8 cellular contexts compared by ENCODE assay signal in the genomic region with DNA sequence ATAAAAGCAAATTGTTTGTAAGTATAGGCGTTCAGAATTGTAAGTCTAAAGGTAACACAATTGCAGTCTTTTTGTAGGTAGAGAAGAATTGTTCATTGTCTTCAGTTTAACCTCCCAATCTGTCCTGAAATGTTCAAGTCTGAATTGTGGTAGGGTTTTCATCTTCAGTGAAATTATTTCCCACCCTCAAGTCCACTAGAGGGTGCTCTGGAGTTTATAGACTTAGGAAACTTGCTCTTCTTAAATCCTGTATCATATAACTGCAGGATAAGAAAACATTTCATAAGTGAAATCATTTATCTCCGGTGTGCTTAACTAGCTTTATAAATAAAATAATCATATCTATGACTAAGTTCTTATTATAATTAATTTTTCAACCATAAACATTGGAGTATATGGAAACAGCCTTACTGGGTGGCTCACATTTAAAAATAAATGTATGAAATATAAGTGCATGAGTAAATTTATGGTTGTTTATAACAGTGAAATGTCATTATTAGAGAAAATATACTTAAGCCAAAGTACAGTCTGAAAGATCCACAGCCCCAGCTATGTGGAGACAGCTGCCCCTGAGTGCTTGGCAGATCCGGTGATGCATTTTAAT.
DNase-seq lines count a peak whose midpoint lies in the region; TF ChIP-seq lines count a peak whose summit lies in the region.

No MANE protein-coding gene starts in this region.

- H3K9me3 ChIP-seq in MM.1S (replicated peaks; ENCODE audit: insufficient read depth, low read length) = no peaks in the 10 kb centered on the region

- H3K36me3 ChIP-seq in MM.1S (replicated peaks; ENCODE audit: insufficient read depth, low read length) = peaks cover 10% of the 10 kb centered on the region; the same call in 1 of the 2 replicates

- no peak overlapping the region for H3K4me3 ChIP-seq in MM.1S (ENCODE audit: low read length)

- no peaks in the 10 kb centered on the region for H3K4me1 ChIP-seq in MM.1S (ENCODE audit: low read length)

- DNase-seq in NCI-H82 (lab: John Stamatoyannopoulos, UW) = peak; percentile 64
- no peak for DNase-seq in NCI-H82 treated with DMSO at 0.1 percent for 48 hours (lab: John Stamatoyannopoulos, UW; ENCODE audit: unreplicated experiment)
- DNase-seq in MM.1S = peak; percentile 46
- peak; percentile 12 for DNase-seq in SKM-1 (lab: John Stamatoyannopoulos, UW; ENCODE audit: unreplicated experiment)
- DNase-seq in fibroblast of gingiva (ENCODE audit: low read depth) = peak; percentile 56
- DNase-seq in osteocyte (ENCODE audit: extremely low spot score, unreplicated experiment) = no peak
- no peak for DNase-seq in activated CD4-positive, alpha-beta memory T cell treated with anti-CD3 and anti-CD28 coated beads for 36 hours
- DNase-seq in stimulated activated CD4-positive, alpha-beta T cell treated with anti-CD3 and anti-CD28 coated beads, Interleukin-12 subunit alpha, Interleukin-12 subunit beta, amount 100 ng/mL, for 4 hours = no peak

- peaks cover 22% of the 10 kb centered on the region for H3K36me3 Mint-ChIP-seq in osteocyte (ENCODE audit: unreplicated experiment)
- no peaks in the 10 kb centered on the region for H3K36me3 Mint-ChIP-seq in activated CD4-positive, alpha-beta memory T cell treated with anti-CD3 and anti-CD28 coated beads for 36 hours

- no peak overlapping the region for H3K4me3 Mint-ChIP-seq in osteocyte (ENCODE audit: unreplicated experiment)
- H3K4me3 Mint-ChIP-seq in activated CD4-positive, alpha-beta memory T cell treated with anti-CD3 and anti-CD28 coated beads for 36 hours = no peak overlapping the region

- peak overlapping the region; percentile 57 for H3K27ac Mint-ChIP-seq in osteocyte (ENCODE audit: unreplicated experiment)
- no peak overlapping the region for H3K27ac Mint-ChIP-seq in activated CD4-positive, alpha-beta memory T cell treated with anti-CD3 and anti-CD28 coated beads for 36 hours

- POLR2A ChIA-PET in activated CD4-positive, alpha-beta memory T cell treated with anti-CD3 and anti-CD28 coated beads for 36 hours (lab: Charles Lee) = interaction anchor here (1.4 kb wide), 1 partner anchor 249 kb away, joined by 3 read pairs; no protein-coding TSS in a partner anchor

- H3F3A ChIP-seq in MM.1S (ENCODE audit: insufficient read depth, low read length) = no peaks in the 10 kb centered on the region

- H3K4me2 ChIP-seq in MM.1S (ENCODE audit: low read depth, low read length) = no peak overlapping the region

- no peaks in the 10 kb centered on the region for H3K27me3 Mint-ChIP-seq in osteocyte (ENCODE audit: unreplicated experiment)
- no peaks in the 10 kb centered on the region for H3K27me3 Mint-ChIP-seq in activated CD4-positive, alpha-beta memory T cell treated with anti-CD3 and anti-CD28 coated beads for 36 hours

- peak; percentile 64 for TF ChIP-seq CTCF in MM.1S (IDR thresholded peaks at IDR 0.05; ENCODE audit: low read length)
- peak; percentile 81 for TF ChIP-seq CTCF in osteocyte (IDR thresholded peaks at IDR 0.05)

- peaks cover 43% of the 10 kb centered on the region for H3K4me1 Mint-ChIP-seq in osteocyte (ENCODE audit: unreplicated experiment)
- peaks cover 13% of the 10 kb centered on the region for H3K4me1 Mint-ChIP-seq in activated CD4-positive, alpha-beta memory T cell treated with anti-CD3 and anti-CD28 coated beads for 36 hours (ENCODE audit: low read depth)

- intact Hi-C loops in activated CD4-positive, alpha-beta memory T cell treated with anti-CD3 and anti-CD28 coated beads for 36 hours (cut with micrococcal nuclease) = loop anchor here (1.0 to 2.0 kb wide), 3 partner anchors 46 to 249 kb away; no protein-coding TSS in a partner anchor

- CTCF ChIA-PET in activated CD4-positive, alpha-beta memory T cell treated with anti-CD3 and anti-CD28 coated beads for 36 hours (lab: Charles Lee) = interaction anchor here (0.6 to 3.8 kb wide), 16 partner anchors 9 to 249 kb away, joined by 3 to 80 read pairs (median 4); no protein-coding TSS in a partner anchor

- no peaks in the 10 kb centered on the region for H3K9me3 Mint-ChIP-seq in osteocyte (ENCODE audit: unreplicated experiment)
- H3K9me3 Mint-ChIP-seq in activated CD4-positive, alpha-beta memory T cell treated with anti-CD3 and anti-CD28 coated beads for 36 hours = peaks cover 3% of the 10 kb centered on the region

- no peak overlapping the region for H3K27ac ChIP-seq in MM.1S (ENCODE audit: low read length)

- no peak overlapping the region for H3K9ac ChIP-seq in MM.1S (ENCODE audit: low read length)

- H2AFZ ChIP-seq in MM.1S (ENCODE audit: low read length) = no peak overlapping the region

- H3K79me2 ChIP-seq in MM.1S (ENCODE audit: low read length) = no peaks in the 10 kb centered on the region

- H3K9me2 ChIP-seq in MM.1S (replicated peaks; ENCODE audit: insufficient read depth, low read length) = no peaks in the 10 kb centered on the region

- H4K20me1 ChIP-seq in MM.1S (ENCODE audit: insufficient read depth, low read length) = no peaks in the 10 kb centered on the region

- no peaks in the 10 kb centered on the region for H3K27me3 ChIP-seq in MM.1S (replicated peaks; ENCODE audit: insufficient read depth, low read length)

Comparison
In these comparisons a context has a peak if more than half of its experiments do, and no peak if none do; other contexts are left out.
1. DNase-seq: peak in NCI-H82 (single experiment), MM.1S (single experiment), SKM-1 (single experiment) and fibroblast of gingiva (single experiment); none in NCI-H82 treated with DMSO at 0.1 percent for 48 hours (single experiment), osteocyte (single experiment), activated CD4-positive, alpha-beta memory T cell treated with anti-CD3 and anti-CD28 coated beads for 36 hours (single experiment) and stimulated activated CD4-positive, alpha-beta T cell treated with anti-CD3 and anti-CD28 coated beads, Interleukin-12 subunit alpha, Interleukin-12 subunit beta, amount 100 ng/mL, for 4 hours (single experiment).